5 cellular contexts compared by ENCODE assay signal in genomic region chr19:52799950-52800640, GRCh38. TPM values are rescaled to one million over a fixed set of nuclear protein-coding genes. Genes with fewer than 3 reads are reported as not detected.
DNase-seq lines count a peak whose midpoint lies in the region; ATAC-seq, FAIRE-seq and TF ChIP-seq lines count a peak whose summit lies in the region.
"Not testable (repeated sequence)": the region's sequence is repeated elsewhere in the genome, so short reads cannot be mapped to it uniquely, and the experiment has no call there.

No MANE protein-coding gene starts in this region.

- TF ChIP-seq CTCF in CD8-positive, alpha-beta T cell (IDR thresholded peaks at IDR 0.05); OCI-LY7 (conservative IDR thresholded peaks at IDR 0.05; ENCODE audit: low read length); K562 (IDR thresholded peaks at IDR 0.05 in 2 of 3, conservative IDR thresholded peaks at IDR 0.05 in 1 of 3; ENCODE audit: insufficient read depth in 2 of 3, low read depth in 1 of 3, low read length in 3 of 3); endothelial cell (IDR thresholded peaks at IDR 0.05; ENCODE audit: unreplicated experiment); smooth muscle cell (IDR thresholded peaks at IDR 0.05; ENCODE audit: borderline replicate concordance, insufficient read depth, poor library complexity, severe bottlenecking): not testable (repeated sequence)

- ATAC-seq in CD8-positive, alpha-beta T cell; K562: not testable (repeated sequence)

- not testable (repeated sequence) for H3K9ac ChIP-seq in K562 (ENCODE audit: insufficient read depth in 1 of 2, low read depth in 2 of 2, low read length in 2 of 2); smooth muscle cell (ENCODE audit: low read depth)

- not testable (repeated sequence) for FAIRE-seq in K562 (lab: Jason Lieb, UNC)

- not testable (repeated sequence) for TF ChIP-seq EP300 in K562 (IDR thresholded peaks at IDR 0.05; ENCODE audit: low read length)

- peaks cover 58% of the 10 kb centered on the region for H3K9me3 Mint-ChIP-seq in CD8-positive, alpha-beta T cell
- H3K9me3 Mint-ChIP-seq in endothelial cell (ENCODE audit: unreplicated experiment): peaks cover 52% of the 10 kb centered on the region

- H3K9me2 ChIP-seq in OCI-LY7 (ENCODE audit: insufficient read depth, low read length): not testable (repeated sequence)

- WGBS in K562 (ENCODE audit: insufficient coverage, low coverage, missing lambda C conversion rate): 92% methylated on average over 9 of the region's 9 CpGs
- WGBS in smooth muscle cell (ENCODE audit: low lambda C conversion rate): 98% methylated on average over 9 of the region's 9 CpGs

- peak overlapping the region; percentile 6 for H3K4me3 ChIP-seq in CD8-positive, alpha-beta T cell (ENCODE audit: low read depth, low read length)
- H3K4me3 ChIP-seq in OCI-LY7 (ENCODE audit: low read depth, low read length, poor library complexity, severe bottlenecking); K562: not testable (repeated sequence)
- peak overlapping the region; percentile 2 for H3K4me3 ChIP-seq in smooth muscle cell

- in situ Hi-C loops in K562 (cut with MboI): not testable (repeated sequence)

- H3K9me1 ChIP-seq in K562 (ENCODE audit: control insufficient read depth, insufficient read depth, low read length): not testable (repeated sequence)

- TF ChIP-seq POLR2A in K562 (conservative IDR thresholded peaks at IDR 0.05): not testable (repeated sequence)

- TSS peak; percentile 51 for BruUV-seq in OCI-LY7 (replicated peaks; lab: Mats Ljungman, UMichigan)
- BruUV-seq in K562 (replicated peaks; lab: Mats Ljungman, UMichigan): not testable (repeated sequence)

- H3F3A ChIP-seq in smooth muscle cell (ENCODE audit: low read depth): not testable (repeated sequence)

- intact Hi-C loops in CD8-positive, alpha-beta T cell (cut with DNase I, micrococcal nuclease); OCI-LY7 (cut with micrococcal nuclease; ENCODE audit: unreplicated experiment); K562 (cut with micrococcal nuclease): not testable (repeated sequence)

- not testable (repeated sequence) for H3K27ac Mint-ChIP-seq in CD8-positive, alpha-beta T cell; endothelial cell (ENCODE audit: unreplicated experiment)

- H4K20me1 ChIP-seq in OCI-LY7 (ENCODE audit: insufficient read depth, low read length); K562 (replicated peaks; ENCODE audit: control insufficient read depth, insufficient read depth, low read length); smooth muscle cell (ENCODE audit: low read depth): not testable (repeated sequence)

- TF ChIP-seq RAD21 in K562 (CRISPR knock-in tag; conservative IDR thresholded peaks at IDR 0.05 in 1 of 2, IDR thresholded peaks at IDR 0.05 in 1 of 2): not testable (repeated sequence)

- H3K4me1 Mint-ChIP-seq in CD8-positive, alpha-beta T cell (ENCODE audit: low read depth); endothelial cell (ENCODE audit: unreplicated experiment): not testable (repeated sequence)

- not testable (repeated sequence) for DNase-seq in CD8-positive, alpha-beta T cell; OCI-LY7 (ENCODE audit: low spot score); K562 (ENCODE audit: extremely low read depth in 1 of 4, low spot score in 3 of 4); endothelial cell (ENCODE audit: low spot score); smooth muscle cell (lab: John Stamatoyannopoulos, UW; ENCODE audit: unreplicated experiment)

- not testable (repeated sequence) for H3K4me3 Mint-ChIP-seq in CD8-positive, alpha-beta T cell
- H3K4me3 Mint-ChIP-seq in endothelial cell (ENCODE audit: unreplicated experiment): peak overlapping the region; percentile 83

- H3K9me3 ChIP-seq in CD8-positive, alpha-beta T cell (ENCODE audit: low read length): peaks cover 65% of the 10 kb centered on the region
- H3K9me3 ChIP-seq in OCI-LY7 (ENCODE audit: low read length): peaks cover 48% of the 10 kb centered on the region
- peaks cover 36% of the 10 kb centered on the region for H3K9me3 ChIP-seq in K562 (replicated peaks; ENCODE audit: control insufficient read depth, insufficient read depth, low read depth, low read length)
- H3K9me3 ChIP-seq in smooth muscle cell (replicated peaks; ENCODE audit: low read depth): peaks cover 68% of the 10 kb centered on the region

- not testable (repeated sequence) for H3K27me3 Mint-ChIP-seq in CD8-positive, alpha-beta T cell (ENCODE audit: low read depth); endothelial cell (ENCODE audit: unreplicated experiment)

- CTCF ChIA-PET in CD8-positive, alpha-beta T cell (lab: Charles Lee); OCI-LY7 (lab: Charles Lee; ENCODE audit: unreplicated experiment); K562 (lab: Yijun Ruan, JAX; ENCODE audit: low intra/inter-chr PET ratio): not testable (repeated sequence)

- POLR2A ChIA-PET in CD8-positive, alpha-beta T cell (lab: Charles Lee); OCI-LY7 (lab: Charles Lee); K562 (lab: Yijun Ruan, JAX): not testable (repeated sequence)

- H2AFZ ChIP-seq in OCI-LY7 (ENCODE audit: low read length); K562 (ENCODE audit: low read depth, low read length); smooth muscle cell (ENCODE audit: low read depth): not testable (repeated sequence)

- H3K36me3 Mint-ChIP-seq in CD8-positive, alpha-beta T cell: peaks cover 80% of the 10 kb centered on the region
- peaks cover 85% of the 10 kb centered on the region for H3K36me3 Mint-ChIP-seq in endothelial cell (ENCODE audit: low read depth, unreplicated experiment)

- not testable (repeated sequence) for H3K79me2 ChIP-seq in OCI-LY7 (ENCODE audit: insufficient read depth, low read depth, low read length); K562 (ENCODE audit: control insufficient read depth, insufficient read depth, low read length); smooth muscle cell (ENCODE audit: low read depth)

- H3K4me2 ChIP-seq in OCI-LY7 (ENCODE audit: low read length); K562 (ENCODE audit: insufficient read depth, low read length); smooth muscle cell: not testable (repeated sequence)

- H3K4me1 ChIP-seq in CD8-positive, alpha-beta T cell (ENCODE audit: insufficient read depth, low read length); OCI-LY7 (ENCODE audit: insufficient read depth, low read length, poor library complexity, severe bottlenecking); K562 (replicated peaks in 1 of 2; ENCODE audit: control insufficient read depth in 2 of 2, insufficient read depth in 2 of 2, low read length in 2 of 2); smooth muscle cell (ENCODE audit: low read depth): not testable (repeated sequence)

- not testable (repeated sequence) for H3K27ac ChIP-seq in CD8-positive, alpha-beta T cell (ENCODE audit: low read depth, low read length); OCI-LY7 (ENCODE audit: low read depth, low read length, poor library complexity, severe bottlenecking); K562 (ENCODE audit: extremely low read depth, low read depth, low read length); smooth muscle cell (ENCODE audit: low read depth)

- H3K36me3 ChIP-seq in CD8-positive, alpha-beta T cell (ENCODE audit: insufficient read depth, low read length): peaks cover 38% of the 10 kb centered on the region
- peaks cover 90% of the 10 kb centered on the region for H3K36me3 ChIP-seq in OCI-LY7 (ENCODE audit: insufficient read depth, low read length)
- peaks cover 48% of the 10 kb centered on the region for H3K36me3 ChIP-seq in K562 (ENCODE audit: control insufficient read depth, insufficient read depth, low read length)
- H3K36me3 ChIP-seq in smooth muscle cell (ENCODE audit: low read depth): peaks cover 59% of the 10 kb centered on the region

- H3K27me3 ChIP-seq in CD8-positive, alpha-beta T cell (ENCODE audit: insufficient read depth, low read length); K562 (ENCODE audit: control insufficient read depth in 2 of 2, insufficient read depth in 2 of 2, low read length in 2 of 2); smooth muscle cell (ENCODE audit: low read depth): not testable (repeated sequence)

RNA-seq across cellular contexts. Expression of gene ZNF600, which starts 13.5 kb away (rescaled TPM):
- 10 to 100 TPM; 17.5 to 17.8 TPM for total RNA-seq in CD8-positive, alpha-beta T cell
- 2.8 and 4.6 TPM in 2 replicates for total RNA-seq in OCI-LY7 (2014; rRNA removed; shearing (Covaris generic))
- total RNA-seq in OCI-LY7 (2022) (8.5 and 10.7 TPM in 2 replicates), K562 (2014; rRNA removed) (4.6 and 5.7 TPM in 2 replicates), K562 (2014; rRNA removed; fragmentation: Illumina TruSeq; extraction: Trizol) (16.7 and 18.3 TPM in 2 replicates), K562 (2015; rRNA removed; fragmentation: Illumina TruSeq; extraction: Trizol) (17.6 and 18.9 TPM in 2 replicates), K562 (2021) (12.1 and 14.8 TPM in 2 replicates), endothelial cell (ENCODE audit: unreplicated experiment) (6.6 TPM), smooth muscle cell (7.1 and 14.8 TPM in 2 replicates)
- 28.3 and 45.7 TPM in 2 replicates for total RNA-seq in K562 (2011; cell fraction: chromatin; rRNA removed; ENCODE audit: low replicate concordance)
- 21.7 and 30.5 TPM in 2 replicates for total RNA-seq in K562 (2011; cell fraction: nucleolus; rRNA removed)
- total RNA-seq in K562 (2011; cell fraction: nucleoplasm; rRNA removed): 24.0 and 26.4 TPM in 2 replicates
- polyA plus RNA-seq in K562 (2011; rRNA removed) (15.9 and 21.5 TPM in 2 replicates), K562 (2014; fragmentation: Illumina TruSeq; extraction: Trizol) (17.1 and 21.4 TPM in 2 replicates), K562 (2014; fragmentation: Nextera tagmentation; extraction: Ambion mirVana) (10 to 100 TPM; 14.9 to 18.0 TPM), K562 (2014; rRNA removed) (11.6 and 14.8 TPM in 2 replicates), smooth muscle cell (3.6 and 8.8 TPM in 2 replicates)
- 8.4 and 12.5 TPM in 2 replicates for polyA plus RNA-seq in K562 (2011; cell fraction: cytosol; rRNA removed)
- 41.2 and 53.1 TPM in 2 replicates for polyA plus RNA-seq in K562 (2011; cell fraction: nucleus; rRNA removed)
- 8.3 and 10.3 TPM in 2 replicates for polyA plus RNA-seq in K562 (2012)
- 23.8 and 24.2 TPM in 2 replicates for polyA minus RNA-seq in K562 (2011; rRNA and poly(A)+ RNA removed)
- 12.4 and 15.4 TPM in 2 replicates for polyA minus RNA-seq in K562 (2011; cell fraction: cytosol; rRNA and poly(A)+ RNA removed)
- 22.3 and 32.9 TPM in 2 replicates for polyA minus RNA-seq in K562 (2011; cell fraction: nucleus; rRNA and poly(A)+ RNA removed)

RNA-seq across cellular contexts. Expression of gene ZNF28, which starts 21.3 kb away (rescaled TPM):
- 1 to 10 TPM; 1.7 to 3.0 TPM for total RNA-seq in CD8-positive, alpha-beta T cell
- 17.9 and 21.1 TPM in 2 replicates for total RNA-seq in OCI-LY7 (2014; rRNA removed; shearing (Covaris generic))
- total RNA-seq in OCI-LY7 (2022) (15.7 and 19.1 TPM in 2 replicates), K562 (2014; rRNA removed) (18.7 and 19.4 TPM in 2 replicates), K562 (2014; rRNA removed; fragmentation: Illumina TruSeq; extraction: Trizol) (35.9 and 39.0 TPM in 2 replicates), K562 (2015; rRNA removed; fragmentation: Illumina TruSeq; extraction: Trizol) (31.5 and 31.6 TPM in 2 replicates), K562 (2021) (18.9 and 23.7 TPM in 2 replicates), endothelial cell (ENCODE audit: unreplicated experiment) (22.3 TPM), smooth muscle cell (15.6 TPM in 2 replicates)
- 17.5 and 39.2 TPM in 2 replicates for total RNA-seq in K562 (2011; cell fraction: chromatin; rRNA removed; ENCODE audit: low replicate concordance)
- total RNA-seq in K562 (2011; cell fraction: nucleolus; rRNA removed): 13.2 and 15.7 TPM in 2 replicates
- total RNA-seq in K562 (2011; cell fraction: nucleoplasm; rRNA removed): 18.8 and 20.6 TPM in 2 replicates
- polyA plus RNA-seq in K562 (2011; rRNA removed) (21.5 and 33.0 TPM in 2 replicates), K562 (2014; fragmentation: Illumina TruSeq; extraction: Trizol) (18.9 and 35.2 TPM in 2 replicates), K562 (2014; fragmentation: Nextera tagmentation; extraction: Ambion mirVana) (10 to 100 TPM; 25.5 to 38.5 TPM), K562 (2014; rRNA removed) (10.4 and 25.7 TPM in 2 replicates), smooth muscle cell (10.7 and 14.3 TPM in 2 replicates)
- 6.9 and 10.7 TPM in 2 replicates for polyA plus RNA-seq in K562 (2011; cell fraction: cytosol; rRNA removed)
- 11.0 and 12.4 TPM in 2 replicates for polyA plus RNA-seq in K562 (2011; cell fraction: nucleus; rRNA removed)
- polyA plus RNA-seq in K562 (2012): 10.6 and 22.1 TPM in 2 replicates
- polyA minus RNA-seq in K562 (2011; rRNA and poly(A)+ RNA removed): 48.3 and 54.2 TPM in 2 replicates
- 7.9 and 19.1 TPM in 2 replicates for polyA minus RNA-seq in K562 (2011; cell fraction: cytosol; rRNA and poly(A)+ RNA removed)
- 7.5 and 13.3 TPM in 2 replicates for polyA minus RNA-seq in K562 (2011; cell fraction: nucleus; rRNA and poly(A)+ RNA removed)

RNA-seq across cellular contexts. Expression of gene ZNF468, which starts 57.3 kb away (rescaled TPM):
- 10 to 100 TPM; 19.0 to 19.8 TPM for total RNA-seq in CD8-positive, alpha-beta T cell
- 19.7 and 27.0 TPM in 2 replicates for total RNA-seq in OCI-LY7 (2014; rRNA removed; shearing (Covaris generic))
- 21.3 and 23.0 TPM in 2 replicates for total RNA-seq in OCI-LY7 (2022)
- 37.7 and 82.3 TPM in 2 replicates for total RNA-seq in K562 (2011; cell fraction: chromatin; rRNA removed; ENCODE audit: low replicate concordance)
- 28.5 and 32.5 TPM in 2 replicates for total RNA-seq in K562 (2011; cell fraction: nucleolus; rRNA removed)
- total RNA-seq in K562 (2011; cell fraction: nucleoplasm; rRNA removed): 39.1 and 44.0 TPM in 2 replicates
- total RNA-seq in K562 (2014; rRNA removed): 17.4 and 18.9 TPM in 2 replicates
- 32.7 and 36.9 TPM in 2 replicates for total RNA-seq in K562 (2014; rRNA removed; fragmentation: Illumina TruSeq; extraction: Trizol)
- total RNA-seq in K562 (2015; rRNA removed; fragmentation: Illumina TruSeq; extraction: Trizol): 27.3 and 28.2 TPM in 2 replicates
- total RNA-seq in K562 (2021): 18.9 and 20.7 TPM in 2 replicates
- 29.0 and 36.2 TPM in 2 replicates for polyA plus RNA-seq in K562 (2011; rRNA removed)
- polyA plus RNA-seq in K562 (2011; cell fraction: cytosol; rRNA removed): 10.8 and 18.3 TPM in 2 replicates
- polyA plus RNA-seq in K562 (2011; cell fraction: nucleus; rRNA removed): 18.5 and 19.6 TPM in 2 replicates
- polyA plus RNA-seq in K562 (2012): 13.2 and 13.4 TPM in 2 replicates
- polyA plus RNA-seq in K562 (2014; fragmentation: Illumina TruSeq; extraction: Trizol): 21.1 and 23.2 TPM in 2 replicates
- polyA plus RNA-seq in K562 (2014; fragmentation: Nextera tagmentation; extraction: Ambion mirVana): 10 to 100 TPM; 17.9 to 24.0 TPM
- polyA plus RNA-seq in K562 (2014; rRNA removed): 15.9 and 17.5 TPM in 2 replicates
- 46.2 and 47.4 TPM in 2 replicates for polyA minus RNA-seq in K562 (2011; rRNA and poly(A)+ RNA removed)
- polyA minus RNA-seq in K562 (2011; cell fraction: cytosol; rRNA and poly(A)+ RNA removed): 10.2 and 17.8 TPM in 2 replicates
- 11.3 and 16.6 TPM in 2 replicates for polyA minus RNA-seq in K562 (2011; cell fraction: nucleus; rRNA and poly(A)+ RNA removed)
- 21.4 TPM for total RNA-seq in endothelial cell (ENCODE audit: unreplicated experiment)
- 18.9 and 23.4 TPM in 2 replicates for total RNA-seq in smooth muscle cell
- 8.8 and 14.8 TPM in 2 replicates for polyA plus RNA-seq in smooth muscle cell
